ENCODE assay signal across 28 cellular contexts in the genomic region with DNA sequence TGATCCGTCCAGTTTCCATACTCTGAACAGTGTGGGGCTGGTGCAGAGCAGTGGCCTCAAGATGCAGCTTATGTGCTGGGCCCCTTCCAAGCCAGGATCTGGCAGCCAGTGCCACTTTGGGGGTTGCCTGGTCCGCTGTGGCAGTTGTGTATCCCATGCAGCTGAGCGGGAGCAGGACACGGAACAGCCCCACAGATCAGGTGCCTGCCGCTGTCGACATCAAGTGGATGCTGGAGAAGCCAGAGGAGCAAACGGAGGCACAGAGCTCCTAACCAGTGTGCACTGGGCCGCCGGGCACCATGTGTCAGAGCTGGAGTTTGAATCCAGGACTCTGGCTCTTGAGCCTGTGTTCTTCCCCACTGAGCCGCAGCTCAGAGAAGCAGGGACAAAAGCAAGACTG.
"Had no signal": no experiment of that assay in that cellular context is flagged by ENCODE, and none has a peak within 500 bp of the region (broad histone marks: within the 10 kb centered on the region; RNA-seq: fewer than 3 reads in every experiment).

No MANE protein-coding gene starts in this region.

- H3K36me3 ChIP-seq: esophagus muscularis mucosa, gastrocnemius medialis had no signal

- H3K27ac Mint-ChIP-seq: activated CD4-positive, alpha-beta memory T cell treated with anti-CD3 and anti-CD28 coated beads for 36 hours; activated CD4-positive, alpha-beta T cell treated with anti-CD3 and anti-CD28 coated beads for 36 hours; activated CD4-positive, alpha-beta T cell treated with anti-CD3 and anti-CD28 coated beads, Interleukin-2, amount 10 ng/mL, durations not matched to agents 24 days and 14 days; activated CD8-positive, alpha-beta memory T cell treated with anti-CD3 and anti-CD28 coated beads, Interleukin-2, amount 10 ng/mL, durations not matched to agents 7 days and 5 days; activated CD8-positive, alpha-beta T cell treated with anti-CD3 and anti-CD28 coated beads, Interleukin-2, amount 10 ng/mL, durations not matched to agents 7 days and 5 days; activated naive CD4-positive, alpha-beta T cell treated with anti-CD3 and anti-CD28 coated beads for 36 hours; activated naive CD4-positive, alpha-beta T cell treated with anti-CD3 and anti-CD28 coated beads, Interleukin-2, amount 50 U/mL, for 24 hours; activated naive CD8-positive, alpha-beta T cell treated with anti-CD3 and anti-CD28 coated beads for 36 hours; activated T-helper 1 cell treated with anti-CD3 and anti-CD28 coated beads, Interleukin-12 subunit alpha, Interleukin-12 subunit beta, Interleukin-2, Interleukin-4 antibody, amounts not matched to agents 30 ng/mL and 10 ng/mL and 1 ng/mL, durations not matched to agents 14 hours and 24 hours and 36 hours had no signal

- DNase-seq: activated CD4-positive, alpha-beta memory T cell treated with anti-CD3 and anti-CD28 coated beads for 36 hours; activated CD4-positive, alpha-beta T cell treated with anti-CD3 and anti-CD28 coated beads for 36 hours; activated CD4-positive, alpha-beta T cell treated with anti-CD3 and anti-CD28 coated beads, Interleukin-2, amount 10 ng/mL, durations not matched to agents 24 days and 14 days; activated CD4-positive, CD25-positive, alpha-beta regulatory T cell; activated CD4-positive, CD25-positive, alpha-beta regulatory T cell treated with anti-CD3 and anti-CD28 coated beads, Interleukin-2, amount 50 U/mL, for 72 hours; activated CD8-positive, alpha-beta memory T cell treated with anti-CD3 and anti-CD28 coated beads, Interleukin-2, amount 10 ng/mL, durations not matched to agents 7 days and 5 days; activated CD8-positive, alpha-beta memory T cell treated with anti-CD3 and anti-CD28 coated beads, Interleukin-2, amount 50 U/mL, for 4 hours; activated CD8-positive, alpha-beta T cell treated with anti-CD3 and anti-CD28 coated beads, Interleukin-2, amount 10 ng/mL, durations not matched to agents 7 days and 5 days; activated effector memory CD4-positive, alpha-beta T cell treated with anti-CD3 and anti-CD28 coated beads, Interleukin-2, amount 50 U/mL, for 16 hours; activated naive CD4-positive, alpha-beta T cell treated with anti-CD3 and anti-CD28 coated beads for 36 hours; activated naive CD8-positive, alpha-beta T cell treated with anti-CD3 and anti-CD28 coated beads for 36 hours; activated T-cell treated with anti-CD3 and anti-CD28 coated beads, Interleukin-2, amount 50 U/mL, for 1 hour; activated T-cell treated with anti-CD3 and anti-CD28 coated beads, Interleukin-2, amount 50 U/mL, for 48 hours; amniotic stem cell; anterior cingulate cortex; body of pancreas; caudate nucleus; effector CD8-positive, alpha-beta T cell; erythroblast; foreskin keratinocyte; gastrocnemius medialis; glutamatergic neuron; heart left ventricle; T-helper 2 cell had no signal

- H3K4me3 ChIP-seq: body of pancreas, esophagus muscularis mucosa, gastrocnemius medialis, heart left ventricle had no signal

- H3K9me3 Mint-ChIP-seq: activated CD4-positive, alpha-beta memory T cell treated with anti-CD3 and anti-CD28 coated beads for 36 hours; activated CD4-positive, alpha-beta T cell treated with anti-CD3 and anti-CD28 coated beads, Interleukin-2, amount 10 ng/mL, durations not matched to agents 24 days and 14 days; activated naive CD4-positive, alpha-beta T cell treated with anti-CD3 and anti-CD28 coated beads for 36 hours; activated naive CD4-positive, alpha-beta T cell treated with anti-CD3 and anti-CD28 coated beads, Interleukin-2, amount 50 U/mL, for 24 hours; activated naive CD8-positive, alpha-beta T cell treated with anti-CD3 and anti-CD28 coated beads for 36 hours; activated T-helper 1 cell treated with anti-CD3 and anti-CD28 coated beads, Interleukin-12 subunit alpha, Interleukin-12 subunit beta, Interleukin-2, Interleukin-4 antibody, amounts not matched to agents 30 ng/mL and 10 ng/mL and 1 ng/mL, durations not matched to agents 14 hours and 24 hours and 36 hours; activated T-helper 2 cell treated with anti-CD3 and anti-CD28 coated beads, Interferon-gamma antibody, Interleukin-2, Interleukin-4, amounts not matched to agents 10 μg/mL and 5 μg/mL and 100 μg/mL, durations not matched to agents 14 hours and 24 hours and 36 hours had no signal

- H3K4me1 Mint-ChIP-seq: activated naive CD4-positive, alpha-beta T cell treated with anti-CD3 and anti-CD28 coated beads, Interleukin-2, amount 50 U/mL, for 24 hours; activated naive CD8-positive, alpha-beta T cell treated with anti-CD3 and anti-CD28 coated beads for 36 hours had no signal

- H3K9me3 ChIP-seq: body of pancreas, esophagus muscularis mucosa, gastrocnemius medialis had no signal

- H3K4me3 Mint-ChIP-seq: activated CD4-positive, alpha-beta memory T cell treated with anti-CD3 and anti-CD28 coated beads for 36 hours; activated CD4-positive, alpha-beta T cell treated with anti-CD3 and anti-CD28 coated beads for 36 hours; activated CD4-positive, alpha-beta T cell treated with anti-CD3 and anti-CD28 coated beads, Interleukin-2, amount 10 ng/mL, durations not matched to agents 24 days and 14 days; activated CD8-positive, alpha-beta memory T cell treated with anti-CD3 and anti-CD28 coated beads, Interleukin-2, amount 10 ng/mL, durations not matched to agents 7 days and 5 days; activated CD8-positive, alpha-beta T cell treated with anti-CD3 and anti-CD28 coated beads, Interleukin-2, amount 10 ng/mL, durations not matched to agents 7 days and 5 days; activated naive CD4-positive, alpha-beta T cell treated with anti-CD3 and anti-CD28 coated beads for 36 hours; activated naive CD4-positive, alpha-beta T cell treated with anti-CD3 and anti-CD28 coated beads, Interleukin-2, amount 50 U/mL, for 24 hours; activated naive CD8-positive, alpha-beta T cell treated with anti-CD3 and anti-CD28 coated beads for 36 hours; activated T-helper 1 cell treated with anti-CD3 and anti-CD28 coated beads, Interleukin-12 subunit alpha, Interleukin-12 subunit beta, Interleukin-2, Interleukin-4 antibody, amounts not matched to agents 30 ng/mL and 10 ng/mL and 1 ng/mL, durations not matched to agents 14 hours and 24 hours and 36 hours had no signal

- H3K4me1 ChIP-seq: body of pancreas, esophagus muscularis mucosa, gastrocnemius medialis had no signal

- H3K27me3 Mint-ChIP-seq: activated CD4-positive, alpha-beta memory T cell treated with anti-CD3 and anti-CD28 coated beads for 36 hours; activated CD4-positive, alpha-beta T cell treated with anti-CD3 and anti-CD28 coated beads for 36 hours; activated CD4-positive, alpha-beta T cell treated with anti-CD3 and anti-CD28 coated beads, Interleukin-2, amount 10 ng/mL, durations not matched to agents 24 days and 14 days; activated naive CD4-positive, alpha-beta T cell treated with anti-CD3 and anti-CD28 coated beads, Interleukin-2, amount 50 U/mL, for 24 hours; activated naive CD8-positive, alpha-beta T cell treated with anti-CD3 and anti-CD28 coated beads for 36 hours had no signal

- H3K27me3 ChIP-seq: body of pancreas, esophagus muscularis mucosa, foreskin keratinocyte, gastrocnemius medialis, heart left ventricle had no signal

- H3K27ac ChIP-seq: body of pancreas, esophagus muscularis mucosa, foreskin keratinocyte, gastrocnemius medialis, heart left ventricle had no signal

- ATAC-seq: activated CD4-positive, alpha-beta T cell treated with anti-CD3 and anti-CD28 coated beads for 36 hours; activated CD8-positive, alpha-beta memory T cell treated with anti-CD3 and anti-CD28 coated beads, Interleukin-2, amount 10 ng/mL, durations not matched to agents 7 days and 5 days; activated CD8-positive, alpha-beta T cell treated with anti-CD3 and anti-CD28 coated beads, Interleukin-2, amount 10 ng/mL, durations not matched to agents 7 days and 5 days; body of pancreas; foreskin keratinocyte; gastrocnemius medialis had no signal

- H3K36me3 Mint-ChIP-seq: activated CD4-positive, alpha-beta memory T cell treated with anti-CD3 and anti-CD28 coated beads for 36 hours; activated naive CD4-positive, alpha-beta T cell treated with anti-CD3 and anti-CD28 coated beads, Interleukin-2, amount 50 U/mL, for 24 hours had no signal
